In the genomic region with DNA sequence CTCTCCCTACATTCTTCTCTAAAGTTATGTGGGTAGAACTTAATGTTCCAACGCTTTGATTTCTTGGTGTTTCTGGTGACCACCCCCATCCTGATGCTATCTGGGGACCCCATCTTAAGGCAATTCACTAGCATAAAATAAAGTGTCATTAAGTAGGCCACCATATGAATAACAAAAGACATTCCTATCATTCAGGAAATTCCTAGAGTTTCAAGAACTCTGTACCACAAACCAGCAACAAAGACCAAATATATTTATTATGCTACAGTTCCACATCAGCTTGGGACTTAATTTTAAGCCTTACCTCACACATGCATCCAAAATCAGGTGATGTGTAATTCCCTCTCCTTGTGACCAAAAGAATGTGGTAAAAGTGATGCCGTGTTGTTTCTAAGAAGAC, we compare ENCODE assay signal across 20 cellular contexts.
"Had no signal": no experiment of that assay in that cellular context is flagged by ENCODE, and none has a peak within 500 bp of the region (broad histone marks: within the 10 kb centered on the region; RNA-seq: fewer than 3 reads in every experiment).

No MANE protein-coding gene starts in this region.

- H3K36me3 ChIP-seq: left ventricle myocardium inferior, right lobe of liver had no signal

- H3K9me3 Mint-ChIP-seq: memory B cell had no signal

- ATAC-seq: activated T-cell treated with anti-CD3 and anti-CD28 coated beads, Interleukin-2, amount 50 U/mL, for 72 hours; natural killer cell; psoas muscle; right lobe of liver had no signal

- H3K4me3 Mint-ChIP-seq: activated B cell treated with CpG ODN at 0.5 μM for 24 hours; activated CD4-positive, alpha-beta T cell treated with anti-CD3 and anti-CD28 coated beads, Interleukin-2, amount 10 ng/mL, durations not matched to agents 24 days and 14 days; activated naive CD8-positive, alpha-beta T cell treated with anti-CD3 and anti-CD28 coated beads for 36 hours; activated T-cell treated with anti-CD3 and anti-CD28 coated beads, Interleukin-2, amount 50 U/mL, for 72 hours; dendritic cell treated with granulocyte-macrophage colony-stimulating factor and Interleukin-4, amounts not matched to agents 40 ng/mL and 50 ng/mL, for 4 days; memory B cell; natural killer cell had no signal

- H3K27ac Mint-ChIP-seq: activated B cell treated with CpG ODN at 0.5 μM for 24 hours; activated CD4-positive, alpha-beta T cell treated with anti-CD3 and anti-CD28 coated beads, Interleukin-2, amount 10 ng/mL, durations not matched to agents 24 days and 14 days; activated naive CD8-positive, alpha-beta T cell treated with anti-CD3 and anti-CD28 coated beads for 36 hours; activated T-cell treated with anti-CD3 and anti-CD28 coated beads, Interleukin-2, amount 50 U/mL, for 72 hours; dendritic cell treated with granulocyte-macrophage colony-stimulating factor and Interleukin-4, amounts not matched to agents 40 ng/mL and 50 ng/mL, for 4 days; memory B cell; natural killer cell had no signal

- DNase-seq: activated B cell treated with CpG ODN at 0.5 μM for 24 hours; activated CD4-positive, alpha-beta T cell treated with anti-CD3 and anti-CD28 coated beads, Interleukin-2, amount 10 ng/mL, durations not matched to agents 24 days and 14 days; activated CD8-positive, alpha-beta memory T cell treated with anti-CD3 and anti-CD28 coated beads, Interleukin-2, amount 50 U/mL, for 48 hours; activated gamma-delta T cell; activated naive CD8-positive, alpha-beta T cell treated with anti-CD3 and anti-CD28 coated beads for 36 hours; activated T-cell treated with anti-CD3 and anti-CD28 coated beads, Interleukin-2, amount 50 U/mL, for 72 hours; effector memory CD4-positive, alpha-beta T cell; head of caudate nucleus; left ventricle myocardium inferior; natural killer cell; psoas muscle; right lobe of liver; stimulated activated CD4-positive, alpha-beta T cell treated with anti-CD3 and anti-CD28 coated beads, Interleukin-4, amount 100 ng/mL, for 4 hours; stimulated activated CD8-positive, alpha-beta memory T cell treated with anti-CD3 and anti-CD28 coated beads, Interleukin-4, amount 100 ng/mL, for 48 hours; stimulated activated naive CD4-positive, alpha-beta T cell treated with Interleukin-2 at 50 U/mL for 16 hours; SW 1271; trophoblast cell had no signal

- H3K4me1 Mint-ChIP-seq: activated B cell treated with CpG ODN at 0.5 μM for 24 hours; activated CD4-positive, alpha-beta T cell treated with anti-CD3 and anti-CD28 coated beads, Interleukin-2, amount 10 ng/mL, durations not matched to agents 24 days and 14 days; activated naive CD8-positive, alpha-beta T cell treated with anti-CD3 and anti-CD28 coated beads for 36 hours; memory B cell; natural killer cell had no signal

- H3K9me3 ChIP-seq: left ventricle myocardium inferior, psoas muscle, right lobe of liver had no signal

- H3K27me3 ChIP-seq: right lobe of liver had no signal

- H3K4me1 ChIP-seq: left ventricle myocardium inferior, psoas muscle, right lobe of liver had no signal

- H3K36me3 Mint-ChIP-seq: activated naive CD8-positive, alpha-beta T cell treated with anti-CD3 and anti-CD28 coated beads for 36 hours; memory B cell had no signal

- H3K27me3 Mint-ChIP-seq: activated B cell treated with CpG ODN at 0.5 μM for 24 hours; activated CD4-positive, alpha-beta T cell treated with anti-CD3 and anti-CD28 coated beads, Interleukin-2, amount 10 ng/mL, durations not matched to agents 24 days and 14 days; activated naive CD8-positive, alpha-beta T cell treated with anti-CD3 and anti-CD28 coated beads for 36 hours; dendritic cell treated with granulocyte-macrophage colony-stimulating factor and Interleukin-4, amounts not matched to agents 40 ng/mL and 50 ng/mL, for 4 days; memory B cell had no signal

- H3K27ac ChIP-seq: left ventricle myocardium inferior, psoas muscle, right lobe of liver had no signal

- H3K4me3 ChIP-seq: left ventricle myocardium inferior, psoas muscle, right lobe of liver, smooth muscle cell had no signal
